27 cellular contexts compared by ENCODE assay signal in genomic region chr7:91571601-91572000, GRCh38.
"Had no signal": no experiment of that assay in that cellular context is flagged by ENCODE, and none has a peak within 500 bp of the region (broad histone marks: within the 10 kb centered on the region; RNA-seq: fewer than 3 reads in every experiment).

No MANE protein-coding gene starts in this region.

- H3K27ac Mint-ChIP-seq: neural progenitor cell; progenitor cell of endocrine pancreas; stimulated activated effector memory CD8-positive, alpha-beta T cell treated with anti-CD3 and anti-CD28 coated beads, Interleukin-12 subunit alpha, Interleukin-12 subunit beta, amount 100 ng/mL, for 72 hours; stimulated activated naive B cell treated with anti-CD40 and anti-IgM and Interleukin-4, amounts not matched to agents 10 μg/mL and 1 μg/mL and 100 μg/mL, for 72 hours; stimulated activated naive CD8-positive, alpha-beta T cell treated with anti-CD3 and anti-CD28 coated beads, Interleukin-15, Interleukin-2, amounts not matched to agents 100 ng/mL and 50 ng/mL, for 24 hours had no signal

- H3K9me3 ChIP-seq: ovary, psoas muscle, right lobe of liver, sigmoid colon, stomach, thoracic aorta, thyroid gland, tibial nerve, vagina had no signal

- H3K27me3 ChIP-seq: neural progenitor cell, ovary, right lobe of liver, sigmoid colon, stomach, thyroid gland, tibial nerve, upper lobe of left lung, vagina had no signal

- H3K4me3 ChIP-seq: neural progenitor cell, ovary, psoas muscle, right lobe of liver, sigmoid colon, stomach, thoracic aorta, thyroid gland, tibial nerve, upper lobe of left lung, vagina had no signal

- H3K4me1 ChIP-seq: parathyroid adenoma, psoas muscle, right lobe of liver, upper lobe of left lung had no signal

- H3K27ac ChIP-seq: neural progenitor cell, ovary, parathyroid adenoma, psoas muscle, right lobe of liver, sigmoid colon, stomach, thoracic aorta, thyroid gland, tibial nerve, upper lobe of left lung, vagina had no signal

- H3K27me3 Mint-ChIP-seq: progenitor cell of endocrine pancreas; stimulated activated naive CD8-positive, alpha-beta T cell treated with anti-CD3 and anti-CD28 coated beads, Interleukin-15, Interleukin-2, amounts not matched to agents 100 ng/mL and 50 ng/mL, for 24 hours had no signal

- DNase-seq: occipital lobe; ovary; posterior cingulate gyrus; psoas muscle; right cardiac atrium; right lobe of liver; sigmoid colon; small intestine; stimulated activated CD4-positive, alpha-beta T cell treated with anti-CD3 and anti-CD28 coated beads, Interleukin-15, amount 100 ng/mL, for 24 hours; stimulated activated CD4-positive, alpha-beta T cell treated with anti-CD3 and anti-CD28 coated beads, Interleukin-2, amount 100 ng/mL, for 24 hours; stimulated activated CD4-positive, alpha-beta T cell treated with anti-CD3 and anti-CD28 coated beads, Interleukin-2, amount 100 ng/mL, for 48 hours; stimulated activated CD4-positive, alpha-beta T cell treated with anti-CD3 and anti-CD28 coated beads, Interleukin-4, amount 100 ng/mL, for 24 hours; stimulated activated naive B cell treated with anti-CD40 and anti-IgM and Interleukin-4, amounts not matched to agents 10 μg/mL and 1 μg/mL and 100 μg/mL, for 72 hours; stimulated activated naive CD4-positive, alpha-beta T cell treated with Interleukin-2 at 50 U/mL for 16 hours; stomach; thyroid gland; trophoblast cell; upper lobe of left lung had no signal

- H3K4me1 Mint-ChIP-seq: stimulated activated effector memory CD8-positive, alpha-beta T cell treated with anti-CD3 and anti-CD28 coated beads, Interleukin-12 subunit alpha, Interleukin-12 subunit beta, amount 100 ng/mL, for 72 hours; stimulated activated naive B cell treated with anti-CD40 and anti-IgM and Interleukin-4, amounts not matched to agents 10 μg/mL and 1 μg/mL and 100 μg/mL, for 72 hours had no signal

- H3K4me3 Mint-ChIP-seq: nephron; neural progenitor cell; stimulated activated effector memory CD8-positive, alpha-beta T cell treated with anti-CD3 and anti-CD28 coated beads, Interleukin-12 subunit alpha, Interleukin-12 subunit beta, amount 100 ng/mL, for 72 hours; stimulated activated naive B cell treated with anti-CD40 and anti-IgM and Interleukin-4, amounts not matched to agents 10 μg/mL and 1 μg/mL and 100 μg/mL, for 72 hours; stimulated activated naive CD8-positive, alpha-beta T cell treated with anti-CD3 and anti-CD28 coated beads, Interleukin-15, Interleukin-2, amounts not matched to agents 100 ng/mL and 50 ng/mL, for 24 hours had no signal

- H3K36me3 ChIP-seq: neural progenitor cell, ovary, right lobe of liver, sigmoid colon, stomach, thoracic aorta, thyroid gland, tibial nerve, upper lobe of left lung, vagina had no signal

- ATAC-seq: psoas muscle; right cardiac atrium; right lobe of liver; stimulated activated effector memory CD8-positive, alpha-beta T cell treated with anti-CD3 and anti-CD28 coated beads, Interleukin-12 subunit alpha, Interleukin-12 subunit beta, amount 100 ng/mL, for 72 hours; stimulated activated naive B cell treated with anti-CD40 and anti-IgM and Interleukin-4, amounts not matched to agents 10 μg/mL and 1 μg/mL and 100 μg/mL, for 72 hours had no signal

- H3K36me3 Mint-ChIP-seq: stimulated activated effector memory CD8-positive, alpha-beta T cell treated with anti-CD3 and anti-CD28 coated beads, Interleukin-12 subunit alpha, Interleukin-12 subunit beta, amount 100 ng/mL, for 72 hours; stimulated activated naive B cell treated with anti-CD40 and anti-IgM and Interleukin-4, amounts not matched to agents 10 μg/mL and 1 μg/mL and 100 μg/mL, for 72 hours had no signal
